ENCODE assay signal across 10 cellular contexts in genomic region chr10:22629843-22630228, GRCh38.
A peak's percentile ranks its signal among the peaks of the same experiment; 100 is the strongest.
DNase-seq lines count a peak whose midpoint lies in the region; ATAC-seq and TF ChIP-seq lines count a peak whose summit lies in the region.
"Had no signal": no experiment of that assay in that cellular context is flagged by ENCODE, and none has a peak within 500 bp of the region (broad histone marks: within the 10 kb centered on the region; RNA-seq: fewer than 3 reads in every experiment).

No MANE protein-coding gene starts in this region.

- H3K27ac ChIP-seq in right cardiac atrium (ENCODE audit: low read length) (peak overlapping the region; percentile 52), heart left ventricle (peak overlapping the region in 4 of 12 donors; percentile 3 to 90 (median 20)), KMS-11 (peak overlapping the region; percentile 95), colonic mucosa (peak overlapping the region; percentile 5), transverse colon (peak overlapping the region; percentile 52 to 71 (median 58)), heart right ventricle (peak overlapping the region in 1 of 10 donors; percentile 85)

- H3K9me3 ChIP-seq in right cardiac atrium (ENCODE audit: control insufficient read depth, low read length) (no peaks in the 10 kb centered on the region), heart left ventricle (no peaks in the 10 kb centered on the region), colonic mucosa (no peaks in the 10 kb centered on the region), transverse colon (no peaks in the 10 kb centered on the region), heart right ventricle (no peaks in the 10 kb centered on the region)

- no peak for ATAC-seq in right cardiac atrium
- ATAC-seq in heart left ventricle = no peak
- ATAC-seq in heart right ventricle = no peak

- in situ Hi-C loops in transverse colon (cut with MboI; ENCODE audit: low pct_ligation_motif_present in 1 of 4, low pct_unique_long_range_greater_than_20kb in 1 of 4, low sequenced_read_pairs in 3 of 4) = no loop called here

- H3K36me3 ChIP-seq in heart left ventricle (no peaks in the 10 kb centered on the region), KMS-11 (ENCODE audit: insufficient read depth) (no peaks in the 10 kb centered on the region), colonic mucosa (no peaks in the 10 kb centered on the region), transverse colon (no peaks in the 10 kb centered on the region), heart right ventricle (no peaks in the 10 kb centered on the region)

- no peaks in the 10 kb centered on the region for H4K20me1 ChIP-seq in KMS-11 (ENCODE audit: insufficient read depth)

- TF ChIP-seq POLR2A in heart left ventricle (IDR thresholded peaks at IDR 0.05) (no peak), transverse colon (IDR thresholded peaks at IDR 0.05) (no peak)

- no peak for TF ChIP-seq EP300 in transverse colon (IDR thresholded peaks at IDR 0.05; ENCODE audit: low read depth)

- H3K4me1 ChIP-seq in right cardiac atrium (ENCODE audit: control insufficient read depth, insufficient read depth, low read length) (peaks cover 16% of the 10 kb centered on the region), heart left ventricle (peaks cover 0 to 90% (median 18%) of the 10 kb centered on the region in 12 donors), KMS-11 (ENCODE audit: low read depth, poor library complexity, severe bottlenecking) (peaks cover 96% of the 10 kb centered on the region), colonic mucosa (no peaks in the 10 kb centered on the region), transverse colon (peaks cover 3 to 21% (median 5%) of the 10 kb centered on the region in 4 donors), heart right ventricle (peaks cover 0 to 94% (median 27%) of the 10 kb centered on the region in 9 donors)

- 92% methylated on average over 4 of the region's 4 CpGs for WGBS in right cardiac atrium
- WGBS in heart left ventricle, 4 donors = 95 to 98% (median 96%) methylated on average over 4 of the region's 4 CpGs
- 81 to 84% methylated on average over 3 to 4 of the region's 4 CpGs for whole genome bisulfite sequencing in transverse colon (ENCODE audit: low coverage in 1 of 2), 2 donors
- 95% methylated on average over 4 of the region's 4 CpGs for WGBS in heart right ventricle, 2 donors

- H3K4me3 ChIP-seq in right cardiac atrium (ENCODE audit: low read length) (no peak overlapping the region), heart left ventricle (peak overlapping the region in 1 of 12 donors; percentile 28), KMS-11 (IDR thresholded peaks at IDR 0.05; ENCODE audit: insufficient read depth, low read depth, low read length) (no peak overlapping the region), colonic mucosa (no peak overlapping the region), transverse colon (no peak overlapping the region), heart right ventricle (peak overlapping the region in 1 of 10 donors; percentile 17)

- no peak overlapping the region for H2AFZ ChIP-seq in KMS-11 (ENCODE audit: low read depth)

- DNase-seq in right cardiac atrium = no peak
- no peak for DNase-seq in heart left ventricle
- DNase-seq in colonic mucosa = no peak
- DNase-seq in transverse colon = no peak
- DNase-seq in NCI-H526 treated with DMSO at 0.1 percent for 48 hours (lab: John Stamatoyannopoulos, UW) = no peak
- no peak for DNase-seq in DMS153 treated with DMSO at 0.1 percent for 48 hours (lab: John Stamatoyannopoulos, UW; ENCODE audit: unreplicated experiment)
- no peak for DNase-seq in heart right ventricle
- DNase-seq: COR-L47, T1000 had no signal

- peak overlapping the region; percentile 58 for H3K9ac ChIP-seq in KMS-11
- no peak overlapping the region for H3K9ac ChIP-seq in colonic mucosa (ENCODE audit: low read depth in 2 of 2, low read length in 2 of 2)

- H3K27me3 ChIP-seq in right cardiac atrium (ENCODE audit: control insufficient read depth, insufficient read depth) (no peaks in the 10 kb centered on the region), heart left ventricle (no peaks in the 10 kb centered on the region), KMS-11 (ENCODE audit: insufficient read depth, low read depth) (no peaks in the 10 kb centered on the region), colonic mucosa (no peaks in the 10 kb centered on the region), transverse colon (no peaks in the 10 kb centered on the region), heart right ventricle (no peaks in the 10 kb centered on the region)

- H3K79me2 ChIP-seq in KMS-11 (ENCODE audit: insufficient read depth, low read depth) = peaks cover 89% of the 10 kb centered on the region

- peak overlapping the region; percentile 99 for H3K4me2 ChIP-seq in KMS-11

- TF ChIP-seq CTCF in heart left ventricle (IDR thresholded peaks at IDR 0.05) = no peak
- no peak for TF ChIP-seq CTCF in KMS-11 (conservative IDR thresholded peaks at IDR 0.05; ENCODE audit: low read depth, low read length)
- no peak for TF ChIP-seq CTCF in colonic mucosa (IDR thresholded peaks at IDR 0.05)
- no peak for TF ChIP-seq CTCF in transverse colon (IDR thresholded peaks at IDR 0.05)
- TF ChIP-seq CTCF in heart right ventricle (IDR thresholded peaks at IDR 0.05) = no peak

- intact Hi-C loops in right cardiac atrium (cut with DNase I) (no loop called here), heart left ventricle (cut with DNase I) (loop anchor here in 4 of 10 donors (10.0 kb wide), 1 partner anchor 85 kb away; the partner anchor contains the start of gene PIP4K2A (in 4 of the 4)), colonic mucosa (cut with DNase I) (no loop called here), transverse colon (cut with DNase I; ENCODE audit: low total_unique reads) (no loop called here), heart right ventricle (cut with DNase I) (loop anchor here in 3 of 10 donors (10.0 kb wide), 1 partner anchor 85 kb away; the partner anchor contains the start of gene PIP4K2A (in 3 of the 3))
